24 cellular contexts compared by ENCODE assay signal in genomic region chr7:7687800-7688199, GRCh38. TPM values are rescaled to one million over a fixed set of nuclear protein-coding genes. Genes with fewer than 3 reads are reported as not detected.
A peak's percentile ranks its signal among the peaks of the same experiment; 100 is the strongest.
DNase-seq lines count a peak whose midpoint lies in the region; ATAC-seq, FAIRE-seq and TF ChIP-seq lines count a peak whose summit lies in the region.
"Had no signal": no experiment of that assay in that cellular context is flagged by ENCODE, and none has a peak within 500 bp of the region (broad histone marks: within the 10 kb centered on the region; RNA-seq: fewer than 3 reads in every experiment).

No MANE protein-coding gene starts in this region.

- TF ChIP-seq CTCF in heart left ventricle (IDR thresholded peaks at IDR 0.05) (no peak), thoracic aorta (IDR thresholded peaks at IDR 0.05) (no peak), pancreas (IDR thresholded peaks at IDR 0.05) (no peak)

- H3K4me1 ChIP-seq in heart left ventricle (peaks cover 0 to 35% (median 22%) of the 10 kb centered on the region in 12 donors), thoracic aorta (ENCODE audit: control insufficient read depth in 1 of 2, low read depth in 2 of 2) (peaks cover 8 to 36% of the 10 kb centered on the region in 2 donors), pancreas (peaks cover 0 to 4% (median under 1%) of the 10 kb centered on the region in 3 donors)

- H3K27me3 Mint-ChIP-seq in naive B cell, result no peaks in the 10 kb centered on the region
- H3K27me3 Mint-ChIP-seq: activated CD4-positive, alpha-beta T cell treated with anti-CD3 and anti-CD28 coated beads, Interleukin-2, amount 10 ng/mL, durations not matched to agents 7 days and 5 days; CD8-positive, alpha-beta memory T cell; natural killer cell treated with Interleukin-12 subunit alpha and Interleukin-12 subunit beta and Interleukin-15 and Interleukin-18, amount 100 ng/mL, for 72 hours; stimulated activated naive CD8-positive, alpha-beta T cell treated with anti-CD3 and anti-CD28 coated beads, Interleukin-15, Interleukin-2, amounts not matched to agents 100 ng/mL and 50 ng/mL, for 24 hours; type B pancreatic cell had no signal

- H3K9me3 ChIP-seq in heart left ventricle, result no peaks in the 10 kb centered on the region
- no peaks in the 10 kb centered on the region for H3K9me3 ChIP-seq in thoracic aorta
- no peaks in the 10 kb centered on the region for H3K9me3 ChIP-seq in pancreas

- ATAC-seq in SK-N-SH treated with all-trans-retinoic acid at 6 μM for 48 hours, result no peak
- peak; percentile 29 to 72 (median 59) for ATAC-seq in heart left ventricle
- no peak for ATAC-seq in naive B cell (ENCODE audit: low read depth in 2 of 2)
- no peak for ATAC-seq in thoracic aorta (ENCODE audit: insufficient number of reproducible peaks, low FRiP score, low read depth)
- no peak for ATAC-seq in pancreas
- ATAC-seq in GM21447 (IDR thresholded peaks at IDR 0.05; ENCODE audit: unreplicated experiment), result no peak
- ATAC-seq: activated T-cell treated with anti-CD3 and anti-CD28 coated beads, Interleukin-2, amount 50 U/mL, for 72 hours; natural killer cell treated with Interleukin-12 subunit alpha and Interleukin-12 subunit beta and Interleukin-15 and Interleukin-18, amount 100 ng/mL, for 72 hours; sciatic nerve had no signal

- H3K36me3 ChIP-seq in heart left ventricle, result no peaks in the 10 kb centered on the region
- no peaks in the 10 kb centered on the region for H3K36me3 ChIP-seq in thoracic aorta
- no peaks in the 10 kb centered on the region for H3K36me3 ChIP-seq in pancreas

- peaks cover 19 to 40% (median 23%) of the 10 kb centered on the region in 3 donors for H3K4me1 Mint-ChIP-seq in naive B cell

- intact Hi-C loops in heart left ventricle (cut with DNase I) (loop anchor here in 6 of 10 donors (5.0 to 10.0 kb wide), 5 partner anchors 60 to 527 kb away; partner anchors contain the start of gene GLCCI1 (in 1 of the 6)), pancreas (cut with DNase I) (loop anchor here in 1 of 3 donors (10.0 kb wide), 1 partner anchor 77 kb away; no protein-coding TSS in a partner anchor)

- no peak for FAIRE-seq in pancreas (lab: Jason Lieb, UNC)
- FAIRE-seq: bronchial epithelial cell had no signal

- TF ChIP-seq POLR2A in heart left ventricle (IDR thresholded peaks at IDR 0.05), result no peak

- H3K27me3 ChIP-seq in heart left ventricle (no peaks in the 10 kb centered on the region), thoracic aorta (replicated peaks; ENCODE audit: insufficient read depth) (no peaks in the 10 kb centered on the region), pancreas (no peaks in the 10 kb centered on the region)

- H3K27ac ChIP-seq in heart left ventricle, result peak overlapping the region; percentile 35 to 81 (median 72)
- H3K27ac ChIP-seq in thoracic aorta, result peak overlapping the region in 1 of 2 donors; percentile 38
- H3K27ac ChIP-seq in pancreas, result no peak overlapping the region
- H3K27ac ChIP-seq: SK-N-MC had no signal

- H3K4me3 Mint-ChIP-seq in naive B cell, result peak overlapping the region in 4 of 8 donors; percentile 29 to 66 (median 50)
- H3K4me3 Mint-ChIP-seq: activated CD4-positive, alpha-beta T cell treated with anti-CD3 and anti-CD28 coated beads, Interleukin-2, amount 10 ng/mL, durations not matched to agents 7 days and 5 days; activated naive CD4-positive, alpha-beta T cell treated with anti-CD3 and anti-CD28 coated beads for 36 hours; activated T-cell treated with anti-CD3 and anti-CD28 coated beads, Interleukin-2, amount 50 U/mL, for 72 hours; CD8-positive, alpha-beta memory T cell; mesothelial cell of epicardium; natural killer cell treated with Interleukin-12 subunit alpha and Interleukin-12 subunit beta and Interleukin-15 and Interleukin-18, amount 100 ng/mL, for 72 hours; stimulated activated naive CD8-positive, alpha-beta T cell treated with anti-CD3 and anti-CD28 coated beads, Interleukin-15, Interleukin-2, amounts not matched to agents 100 ng/mL and 50 ng/mL, for 24 hours; type B pancreatic cell had no signal

- H3K4me3 ChIP-seq in heart left ventricle (peak overlapping the region in 7 of 12 donors; percentile 22 to 45 (median 35)), thoracic aorta (peak overlapping the region; percentile 53), pancreas (no peak overlapping the region)
- H3K4me3 ChIP-seq: SK-N-MC had no signal

- DNase-seq in heart left ventricle, result no peak
- DNase-seq in naive B cell, result no peak
- no peak for DNase-seq in thoracic aorta (ENCODE audit: low spot score)
- no peak for DNase-seq in pancreas
- no peak for DNase-seq in DMS53 treated with DMSO at 0.1 percent for 48 hours (lab: John Stamatoyannopoulos, UW; ENCODE audit: unreplicated experiment)
- no peak for DNase-seq in effector CD4-positive, alpha-beta T cell
- DNase-seq: activated CD4-positive, alpha-beta T cell treated with anti-CD3 and anti-CD28 coated beads, Interleukin-2, amount 10 ng/mL, durations not matched to agents 7 days and 5 days; activated naive CD4-positive, alpha-beta T cell treated with anti-CD3 and anti-CD28 coated beads for 36 hours; activated T-cell treated with anti-CD3 and anti-CD28 coated beads, Interleukin-2, amount 50 U/mL, for 72 hours; amniotic stem cell; CD8-positive, alpha-beta memory T cell; NCI-H1436 treated with DMSO at 0.1 percent for 48 hours; NCI-H524; stimulated activated CD4-positive, alpha-beta T cell treated with anti-CD3 and anti-CD28 coated beads, Interleukin-15, amount 100 ng/mL, for 24 hours; T-helper 2 cell had no signal

- 0 to 11% (median 3%) methylated on average over 1 of the region's 1 CpG for WGBS in heart left ventricle, 4 donors
- WGBS in pancreas, 2 donors, result 14 to 33% methylated on average over 1 of the region's 1 CpG

- H3K27ac Mint-ChIP-seq in naive B cell, result peak overlapping the region in 4 of 6 donors; percentile 11 to 52 (median 18)
- H3K27ac Mint-ChIP-seq: activated CD4-positive, alpha-beta T cell treated with anti-CD3 and anti-CD28 coated beads, Interleukin-2, amount 10 ng/mL, durations not matched to agents 7 days and 5 days; activated naive CD4-positive, alpha-beta T cell treated with anti-CD3 and anti-CD28 coated beads for 36 hours; activated T-cell treated with anti-CD3 and anti-CD28 coated beads, Interleukin-2, amount 50 U/mL, for 72 hours; mesothelial cell of epicardium; stimulated activated naive CD8-positive, alpha-beta T cell treated with anti-CD3 and anti-CD28 coated beads, Interleukin-15, Interleukin-2, amounts not matched to agents 100 ng/mL and 50 ng/mL, for 24 hours; type B pancreatic cell had no signal

- no peaks in the 10 kb centered on the region for H3K36me3 Mint-ChIP-seq in naive B cell
- H3K36me3 Mint-ChIP-seq: mesothelial cell of epicardium; natural killer cell treated with Interleukin-12 subunit alpha and Interleukin-12 subunit beta and Interleukin-15 and Interleukin-18, amount 100 ng/mL, for 72 hours had no signal

- no peaks in the 10 kb centered on the region for H3K9me3 Mint-ChIP-seq in naive B cell
- H3K9me3 Mint-ChIP-seq: activated CD4-positive, alpha-beta T cell treated with anti-CD3 and anti-CD28 coated beads, Interleukin-2, amount 10 ng/mL, durations not matched to agents 7 days and 5 days; activated naive CD4-positive, alpha-beta T cell treated with anti-CD3 and anti-CD28 coated beads for 36 hours; activated T-cell treated with anti-CD3 and anti-CD28 coated beads, Interleukin-2, amount 50 U/mL, for 72 hours; CD8-positive, alpha-beta memory T cell; mesothelial cell of epicardium; natural killer cell treated with Interleukin-12 subunit alpha and Interleukin-12 subunit beta and Interleukin-15 and Interleukin-18, amount 100 ng/mL, for 72 hours; stimulated activated naive CD8-positive, alpha-beta T cell treated with anti-CD3 and anti-CD28 coated beads, Interleukin-15, Interleukin-2, amounts not matched to agents 100 ng/mL and 50 ng/mL, for 24 hours; type B pancreatic cell had no signal

TF ChIP-seq in SK-N-SH treated with all-trans-retinoic acid at 6 μM for 48 hours, 23 proteins besides CTCF, POLR2A, EP300 and RAD21:
- TF ChIP-seq ZNF8 (CRISPR knock-in tag; IDR thresholded peaks at IDR 0.05) (no peak), ISL1 (CRISPR knock-in tag; IDR thresholded peaks at IDR 0.05) (peak; percentile 35; the same call in 1 of the 2 replicates), ZFP3 (CRISPR knock-in tag; IDR thresholded peaks at IDR 0.05) (peak; percentile 77)

RNA-seq across cellular contexts. Expression of gene RPA3, which starts 30.6 kb away (rescaled TPM):
- total RNA-seq in heart left ventricle, result 10 to 100 TPM; 19.4 to 30.9 (median 27.0) TPM
- 10 to 100 TPM; 21.1 to 21.4 TPM for polyA plus RNA-seq in heart left ventricle
- 100 to 1,000 TPM; 114 to 186 (median 150) TPM for polyA plus RNA-seq in naive B cell (ENCODE audit: low read depth in 6 of 6)
- 10 to 100 TPM in 1 of 2 donors, 1 to 10 TPM in 1; 2.7 to 13.7 TPM for total RNA-seq in thoracic aorta
- total RNA-seq in pancreas, result 10 to 100 TPM in 3 of 6 donors, 1 to 10 TPM in 3; 5.2 to 13.4 (median 9.6) TPM
- 10 to 100 TPM in 1 of 2 donors, 1 to 10 TPM in 1; 7.5 to 16.0 TPM for polyA plus RNA-seq in pancreas

RNA-seq across cellular contexts. Expression of gene UMAD1, which starts 47.2 kb away (rescaled TPM):
- total RNA-seq in heart left ventricle, result 10 to 100 TPM; 10.1 to 19.7 (median 15.6) TPM
- 10 to 100 TPM in 1 of 2 donors, 1 to 10 TPM in 1; 3.5 to 12.0 TPM for polyA plus RNA-seq in heart left ventricle
- 10 to 100 TPM; 23.1 to 33.9 (median 30.1) TPM for polyA plus RNA-seq in naive B cell (ENCODE audit: low read depth in 6 of 6)
- 10 to 100 TPM; 12.9 to 23.9 TPM for total RNA-seq in thoracic aorta
- 10 to 100 TPM; 11.6 to 20.8 (median 17.8) TPM for total RNA-seq in pancreas
- 10 to 100 TPM in 1 of 2 donors, 1 to 10 TPM in 1; 5.0 to 15.5 TPM for polyA plus RNA-seq in pancreas

Comparison
In these comparisons a context has a peak if more than half of its experiments do, and no peak if none do; other contexts are left out.
1. ATAC-seq: peak in heart left ventricle (4 of 4); none in SK-N-SH treated with all-trans-retinoic acid at 6 μM for 48 hours (single experiment), naive B cell (0 of 2), thoracic aorta (single experiment), pancreas (0 of 4) and GM21447 (single experiment).
2. H3K27ac ChIP-seq: peak in heart left ventricle (12 of 12); none in pancreas (0 of 4).
3. H3K4me3 ChIP-seq: peak in heart left ventricle (7 of 12) and thoracic aorta (single experiment); none in pancreas (0 of 4).